ENCODE assay signal across 11 cellular contexts in genomic region chr11:67274768-67275605, GRCh38. TPM values are rescaled to one million over a fixed set of nuclear protein-coding genes. Genes with fewer than 3 reads are reported as not detected.
DNase-seq lines count a peak whose midpoint lies in the region; ATAC-seq and TF ChIP-seq lines count a peak whose summit lies in the region.
"Had no signal": no experiment of that assay in that cellular context is flagged by ENCODE, and none has a peak within 500 bp of the region (broad histone marks: within the 10 kb centered on the region; RNA-seq: fewer than 3 reads in every experiment).

No MANE protein-coding gene starts in this region.

- H3K36me3 Mint-ChIP-seq in effector memory CD8-positive, alpha-beta T cell (ENCODE audit: insufficient read depth): peaks cover 97% of the 10 kb centered on the region
- H3K36me3 Mint-ChIP-seq in nephron progenitor cell (ENCODE audit: low read depth): peaks cover 2% of the 10 kb centered on the region

- H3K9me3 ChIP-seq in A673 (ENCODE audit: low read depth, low read length, poor library complexity, severe bottlenecking) (no peaks in the 10 kb centered on the region), Peyer's patch (no peaks in the 10 kb centered on the region)

- no peak for TF ChIP-seq POLR2A in Peyer's patch (IDR thresholded peaks at IDR 0.05)

- no peak overlapping the region for H3K4me3 ChIP-seq in A673 (ENCODE audit: low read depth, low read length, poor library complexity, severe bottlenecking)
- H3K4me3 ChIP-seq in Peyer's patch: peak overlapping the region in 1 of 4 donors; percentile 0

- H3K4me3 Mint-ChIP-seq in effector memory CD8-positive, alpha-beta T cell: peak overlapping the region; percentile 96 to 99
- no peak overlapping the region for H3K4me3 Mint-ChIP-seq in nephron progenitor cell

- peaks cover 78% of the 10 kb centered on the region for H3K4me1 ChIP-seq in A673 (ENCODE audit: insufficient read depth, low read length, poor library complexity, severe bottlenecking)
- H3K4me1 ChIP-seq in Peyer's patch: peaks cover 12 to 96% (median 91%) of the 10 kb centered on the region in 4 donors

- DNase-seq in A673 (ENCODE audit: low spot score) (no peak), Peyer's patch (peak in 2 of 3 donors; percentile 46 to 49), nephron progenitor cell (peak; percentile 15), medulla oblongata (ENCODE audit: extremely low spot score) (no peak), NCI-H1092 treated with DMSO at 0.1 percent for 48 hours (lab: John Stamatoyannopoulos, UW) (no peak), cerebellum (ENCODE audit: low spot score) (no peak)
- DNase-seq in effector memory CD8-positive, alpha-beta T cell: no peak
- DNase-seq: Kasumi-1, OCI-M1 had no signal

- H3K27ac Mint-ChIP-seq in effector memory CD8-positive, alpha-beta T cell: peak overlapping the region; percentile 90 to 99
- H3K27ac Mint-ChIP-seq in nephron progenitor cell: no peak overlapping the region

- POLR2A ChIA-PET in A673 (lab: Charles Lee; ENCODE audit: low non-redundant PET): no interaction called here

- H3K36me3 ChIP-seq in A673 (ENCODE audit: insufficient read depth, low read length, poor library complexity, severe bottlenecking) (peaks cover 26% of the 10 kb centered on the region), Peyer's patch (peaks cover 0 to 36% (median 0%) of the 10 kb centered on the region in 3 donors)

- CTCF ChIA-PET in A673 (lab: Charles Lee): interaction anchor here (0.6 kb wide), 1 partner anchor 81 kb away, joined by 9 read pairs; no protein-coding TSS in a partner anchor

- intact Hi-C loops in A673 (cut with micrococcal nuclease; ENCODE audit: unreplicated experiment): no loop called here

- ATAC-seq in effector memory CD8-positive, alpha-beta T cell (replicated peaks): no peak
- ATAC-seq in GM18520 (IDR thresholded peaks at IDR 0.05; ENCODE audit: unreplicated experiment): no peak

- H3K4me1 Mint-ChIP-seq in effector memory CD8-positive, alpha-beta T cell (ENCODE audit: low read depth in 2 of 2): peaks cover 74 to 78% of the 10 kb centered on the region in 2 donors
- H3K4me1 Mint-ChIP-seq in nephron progenitor cell: peaks cover 57% of the 10 kb centered on the region

- TF ChIP-seq CTCF in A673 (conservative IDR thresholded peaks at IDR 0.05; ENCODE audit: low read depth, low read length) (no peak), Peyer's patch (IDR thresholded peaks at IDR 0.05) (no peak), nephron progenitor cell (IDR thresholded peaks at IDR 0.05) (no peak)

- no peaks in the 10 kb centered on the region for H3K9me3 Mint-ChIP-seq in effector memory CD8-positive, alpha-beta T cell
- no peaks in the 10 kb centered on the region for H3K9me3 Mint-ChIP-seq in nephron progenitor cell

- H3K27me3 ChIP-seq in A673 (replicated peaks; ENCODE audit: insufficient read depth, low read depth, low read length, poor library complexity) (no peaks in the 10 kb centered on the region), Peyer's patch (no peaks in the 10 kb centered on the region)

- H3K27me3 Mint-ChIP-seq in effector memory CD8-positive, alpha-beta T cell: no peaks in the 10 kb centered on the region
- H3K27me3 Mint-ChIP-seq in nephron progenitor cell (ENCODE audit: low read depth, poor library complexity): peaks cover 2% of the 10 kb centered on the region

- H3K27ac ChIP-seq in A673 (ENCODE audit: low read depth, low read length, poor library complexity, severe bottlenecking) (peak overlapping the region; percentile 96), Peyer's patch (peak overlapping the region; percentile 83 to 100 (median 90))
- H3K27ac ChIP-seq: epithelial cell of prostate had no signal

- no TSS peak for BruUV-seq in A673 (replicated peaks; lab: Mats Ljungman, UMichigan)

RNA-seq across cellular contexts. Expression of gene GRK2, which starts 8.7 kb away (rescaled TPM):
- total RNA-seq in A673 (2021): 88.6 and 92.6 TPM in 2 replicates
- total RNA-seq in Peyer's patch: 100 to 1,000 TPM; 103 to 276 (median 163) TPM
- total RNA-seq in cerebellum: 32.6 TPM

RNA-seq across cellular contexts. Expression of gene ANKRD13D, which starts 14.1 kb away (rescaled TPM):
- total RNA-seq in A673 (2021) (94.2 and 101 TPM in 2 replicates), Peyer's patch (10 to 100 TPM; 25.4 to 97.4 (median 41.5) TPM), cerebellum (31.1 TPM)

RNA-seq across cellular contexts. Expression of gene SSH3, which starts 28.3 kb away (rescaled TPM):
- total RNA-seq in A673 (2021) (5.5 and 7.8 TPM in 2 replicates), Peyer's patch (100 to 1,000 TPM in 2 of 4 donors, 10 to 100 TPM in 2; 55.9 to 128 (median 99.9) TPM), cerebellum (3.4 TPM)

Comparison
In these comparisons a context has a peak if more than half of its experiments do, and no peak if none do; other contexts are left out.
1. DNase-seq: peak in Peyer's patch (2 of 3) and nephron progenitor cell (single experiment); none in A673 (single experiment), effector memory CD8-positive, alpha-beta T cell (0 of 3), medulla oblongata (single experiment), NCI-H1092 treated with DMSO at 0.1 percent for 48 hours (single experiment) and cerebellum (single experiment).